In the genomic region with DNA sequence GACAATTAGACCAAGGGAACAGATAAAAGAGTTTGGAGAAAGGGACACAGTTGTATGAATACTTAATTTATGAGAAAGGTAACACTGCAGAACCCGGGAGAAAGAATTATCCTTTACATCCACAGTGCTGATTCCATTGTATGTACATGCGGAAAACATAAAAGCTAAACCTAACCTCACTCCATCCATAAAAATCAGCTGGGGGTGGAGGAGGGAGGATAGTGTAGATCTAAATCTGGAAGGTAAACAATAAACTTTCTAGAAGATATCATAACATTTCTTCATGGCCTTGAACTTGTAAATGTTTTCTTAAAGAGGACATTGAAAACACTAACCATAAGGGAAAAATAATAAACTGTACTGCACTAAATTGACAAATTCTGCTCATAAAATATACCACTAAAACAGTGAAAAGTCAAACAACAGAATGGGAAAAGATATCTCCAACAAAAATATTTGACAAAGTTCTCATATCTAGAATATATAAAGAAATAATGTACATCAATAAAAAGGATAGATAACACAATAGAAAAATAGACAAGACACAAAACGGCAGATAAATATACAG, we compare ENCODE assay signal across 22 cellular contexts.
DNase-seq lines count a peak whose midpoint lies in the region; ATAC-seq, FAIRE-seq and TF ChIP-seq lines count a peak whose summit lies in the region.
"Had no signal": no experiment of that assay in that cellular context is flagged by ENCODE, and none has a peak within 500 bp of the region (broad histone marks: within the 10 kb centered on the region; RNA-seq: fewer than 3 reads in every experiment).

No MANE protein-coding gene starts in this region.

- CTCF ChIA-PET in A549 (lab: Yijun Ruan, JAX): no interaction called here

- H3K27ac ChIP-seq in A549: no peak overlapping the region

- TF ChIP-seq RAD21 in A549 (conservative IDR thresholded peaks at IDR 0.05 in 1 of 2, IDR thresholded peaks at IDR 0.05 in 1 of 2): no peak

- no peaks in the 10 kb centered on the region for H3K4me1 ChIP-seq in A549

- TF ChIP-seq CTCF in A549 (IDR thresholded peaks at IDR 0.05): no peak

- ATAC-seq in A549 (no peak), HG02588 (IDR thresholded peaks at IDR 0.05; ENCODE audit: unreplicated experiment) (no peak), GM19395 (IDR thresholded peaks at IDR 0.05; ENCODE audit: unreplicated experiment) (no peak), HG02678 (IDR thresholded peaks at IDR 0.05; ENCODE audit: unreplicated experiment) (no peak)
- ATAC-seq: GM12878, GM23338 had no signal

- H3K4me3 ChIP-seq in A549: no peak overlapping the region
- H3K4me3 ChIP-seq: GM12878, GM23338 had no signal

- H3K9me3 ChIP-seq in A549: no peaks in the 10 kb centered on the region

- FAIRE-seq in A549 (lab: Jason Lieb, UNC) (peak; percentile 72), colon (lab: Jason Lieb, UNC) (peak; percentile 18)
- FAIRE-seq: GM12878, GM19239, H54 had no signal

- TF ChIP-seq EP300 in A549 (IDR thresholded peaks at IDR 0.05): no peak

- no peak overlapping the region for H3K4me2 ChIP-seq in A549
- H3K4me2 ChIP-seq: GM23338 had no signal

- POLR2A ChIA-PET in A549 (lab: Yijun Ruan, JAX): interaction anchor here (0.7 kb wide), 1 partner anchor 738 kb away, joined by 3 read pairs; no protein-coding TSS in a partner anchor

- WGBS in A549 (ENCODE audit: missing lambda C conversion rate): 56% methylated on average over 3 of the region's 3 CpGs

- DNase-seq in A549 (ENCODE audit: low read depth in 1 of 2, low spot score in 1 of 2): no peak
- peak; percentile 12 for DNase-seq in HT-29 (ENCODE audit: low spot score)
- DNase-seq in left kidney (ENCODE audit: low read depth, low spot score): peak; percentile 19
- DNase-seq: 8988T; C1 segment of cervical spinal cord; CD4-positive, CD25-positive, alpha-beta regulatory T cell; CD8-positive, alpha-beta memory T cell; COR-L47; DMS 273 treated with DMSO at 0.1 percent for 48 hours; DMS53; DND-41; EL; HCEC 1CT; HFFc6 had no signal

- no peak for TF ChIP-seq POLR2A in A549 (IDR thresholded peaks at IDR 0.05; ENCODE audit: low read length)

TF ChIP-seq in A549, 52 proteins besides CTCF, POLR2A, EP300 and RAD21:
- TF ChIP-seq KDM1A (IDR thresholded peaks at IDR 0.05; ENCODE audit: low read depth) (no peak), CBX2 (IDR thresholded peaks at IDR 0.05; ENCODE audit: borderline replicate concordance, low read depth) (no peak)
TF ChIP-seq in A549: peak in this region for 0.

Comparison
In these comparisons a context has a peak if more than half of its experiments do, and no peak if none do; other contexts are left out.
1. DNase-seq: peak in HT-29 (single experiment) and left kidney (single experiment); none in A549 (0 of 2).